ENCODE assay signal across 1 cellular context in the genomic region with DNA sequence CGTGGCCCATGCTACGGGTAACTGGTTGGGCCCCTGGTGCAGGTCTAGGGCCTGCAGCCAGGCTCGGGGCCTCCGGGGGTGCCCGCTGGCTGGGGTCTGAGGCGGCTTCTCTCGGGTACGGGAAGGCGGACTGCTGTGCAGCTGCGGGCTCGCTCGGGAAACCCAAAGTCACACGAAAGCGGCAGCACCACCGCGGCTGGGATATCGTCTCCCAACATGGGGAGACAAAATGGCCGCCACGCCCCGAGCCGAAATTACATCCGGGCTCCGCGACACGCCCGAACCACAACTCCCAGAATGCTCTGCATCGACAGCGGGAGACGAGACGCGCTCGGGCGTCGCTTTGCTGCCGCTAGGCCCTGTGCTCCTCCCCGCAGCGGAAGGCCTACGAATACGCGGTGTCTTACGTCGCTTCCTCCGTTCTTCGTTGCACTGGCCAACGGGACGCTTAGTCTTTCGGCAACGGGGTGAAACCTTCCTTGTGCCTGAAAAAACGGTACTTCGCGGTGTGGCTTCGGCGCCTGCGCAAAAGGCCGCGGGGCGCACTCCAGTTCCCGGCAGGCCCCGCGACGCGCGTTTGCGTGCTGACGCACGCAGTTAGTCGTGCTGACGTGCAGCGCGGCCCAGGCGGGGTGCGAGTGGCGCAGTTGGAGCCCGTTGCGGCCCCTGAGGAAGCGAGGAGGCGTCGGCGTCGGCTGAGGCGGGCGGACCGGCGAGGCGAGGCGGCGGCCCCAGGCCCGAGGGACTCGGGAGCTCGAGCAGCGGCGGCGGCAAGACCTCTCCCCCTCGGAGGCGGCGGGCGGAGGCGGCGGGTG.
TF ChIP-seq lines count a peak whose summit lies in the region.

A gene (plus strand): TSS at position 604 of the 815 bp plus-strand sequence. CDS start 3,727 bp downstream, outside the sequence.

TF ChIP-seq in HepG2, 621 proteins besides CTCF, POLR2A, EP300 and RAD21 (continued from another document and continues in another):
- TF ChIP-seq, protein P1, sequence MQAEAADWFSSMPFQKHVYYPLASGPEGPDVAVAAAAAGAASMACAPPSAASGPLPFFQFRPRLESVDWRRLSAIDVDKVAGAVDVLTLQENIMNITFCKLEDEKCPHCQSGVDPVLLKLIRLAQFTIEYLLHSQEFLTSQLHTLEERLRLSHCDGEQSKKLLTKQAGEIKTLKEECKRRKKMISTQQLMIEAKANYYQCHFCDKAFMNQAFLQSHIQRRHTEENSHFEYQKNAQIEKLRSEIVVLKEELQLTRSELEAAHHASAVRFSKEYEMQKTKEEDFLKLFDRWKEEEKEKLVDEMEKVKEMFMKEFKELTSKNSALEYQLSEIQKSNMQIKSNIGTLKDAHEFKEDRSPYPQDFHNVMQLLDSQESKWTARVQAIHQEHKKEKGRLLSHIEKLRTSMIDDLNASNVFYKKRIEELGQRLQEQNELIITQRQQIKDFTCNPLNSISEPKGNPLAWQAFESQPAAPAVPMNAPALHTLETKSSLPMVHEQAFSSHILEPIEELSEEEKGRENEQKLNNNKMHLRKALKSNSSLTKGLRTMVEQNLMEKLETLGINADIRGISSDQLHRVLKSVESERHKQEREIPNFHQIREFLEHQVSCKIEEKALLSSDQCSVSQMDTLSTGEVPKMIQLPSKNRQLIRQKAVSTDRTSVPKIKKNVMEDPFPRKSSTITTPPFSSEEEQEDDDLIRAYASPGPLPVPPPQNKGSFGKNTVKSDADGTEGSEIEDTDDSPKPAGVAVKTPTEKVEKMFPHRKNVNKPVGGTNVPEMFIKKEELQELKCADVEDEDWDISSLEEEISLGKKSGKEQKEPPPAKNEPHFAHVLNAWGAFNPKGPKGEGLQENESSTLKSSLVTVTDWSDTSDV (CRISPR knock-in tag; IDR thresholded peaks at IDR 0.05), result peak; percentile 76; the same call in 1 of the 2 replicates
- TF ChIP-seq, protein P2, sequence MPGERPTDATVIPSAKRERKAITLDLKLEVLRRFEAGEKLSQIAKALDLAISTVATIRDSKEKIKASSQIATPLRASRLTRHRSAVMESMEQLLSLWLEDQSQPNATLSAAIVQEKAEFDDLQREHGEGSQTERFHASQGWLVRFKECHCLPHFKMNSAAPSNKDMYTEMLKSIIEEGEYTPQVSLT (CRISPR knock-in tag; IDR thresholded peaks at IDR 0.05; ENCODE audit: borderline replicate concordance, low read depth), result no peak; the same call in 1 of the 2 replicates
- TF ChIP-seq SALL1 (CRISPR knock-in tag; IDR thresholded peaks at IDR 0.05), result peak; percentile 76
- TF ChIP-seq, protein P3, sequence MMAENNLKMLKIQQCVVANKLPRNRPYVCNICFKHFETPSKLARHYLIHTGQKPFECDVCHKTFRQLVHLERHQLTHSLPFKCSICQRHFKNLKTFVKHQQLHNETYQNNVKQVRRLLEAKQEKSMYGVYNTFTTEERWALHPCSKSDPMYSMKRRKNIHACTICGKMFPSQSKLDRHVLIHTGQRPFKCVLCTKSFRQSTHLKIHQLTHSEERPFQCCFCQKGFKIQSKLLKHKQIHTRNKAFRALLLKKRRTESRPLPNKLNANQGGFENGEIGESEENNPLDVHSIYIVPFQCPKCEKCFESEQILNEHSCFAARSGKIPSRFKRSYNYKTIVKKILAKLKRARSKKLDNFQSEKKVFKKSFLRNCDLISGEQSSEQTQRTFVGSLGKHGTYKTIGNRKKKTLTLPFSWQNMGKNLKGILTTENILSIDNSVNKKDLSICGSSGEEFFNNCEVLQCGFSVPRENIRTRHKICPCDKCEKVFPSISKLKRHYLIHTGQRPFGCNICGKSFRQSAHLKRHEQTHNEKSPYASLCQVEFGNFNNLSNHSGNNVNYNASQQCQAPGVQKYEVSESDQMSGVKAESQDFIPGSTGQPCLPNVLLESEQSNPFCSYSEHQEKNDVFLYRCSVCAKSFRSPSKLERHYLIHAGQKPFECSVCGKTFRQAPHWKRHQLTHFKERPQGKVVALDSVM (CRISPR knock-in tag; IDR thresholded peaks at IDR 0.05), result no peak
- peak; percentile 25 for TF ChIP-seq TEAD3 (CRISPR knock-in tag; optimal IDR thresholded peaks at IDR 0.05; ENCODE audit: borderline replicate concordance)
- TF ChIP-seq ZFX (CRISPR knock-in tag; IDR thresholded peaks at IDR 0.05; ENCODE audit: low read depth), result peak; percentile 100
- no peak for TF ChIP-seq NONO (IDR thresholded peaks at IDR 0.05)
- TF ChIP-seq NONO (CRISPR knock-in tag; conservative IDR thresholded peaks at IDR 0.05), result peak; percentile 80
- TF ChIP-seq CBX2 (IDR thresholded peaks at IDR 0.05; ENCODE audit: low read depth, low read length), result no peak
- TF ChIP-seq CBX2 (CRISPR knock-in tag; IDR thresholded peaks at IDR 0.05; ENCODE audit: low read depth), result no peak
- TF ChIP-seq MIER3 (CRISPR knock-in tag; IDR thresholded peaks at IDR 0.05; ENCODE audit: borderline replicate concordance), result peak; percentile 14; the same call in 1 of the 2 replicates
- TF ChIP-seq ZFYVE20 (CRISPR knock-in tag; IDR thresholded peaks at IDR 0.05; ENCODE audit: borderline replicate concordance, low read depth), result 0 out of 2 replicates have a peak, but pooled peaks have one; percentile 48
- TF ChIP-seq, protein P4, sequence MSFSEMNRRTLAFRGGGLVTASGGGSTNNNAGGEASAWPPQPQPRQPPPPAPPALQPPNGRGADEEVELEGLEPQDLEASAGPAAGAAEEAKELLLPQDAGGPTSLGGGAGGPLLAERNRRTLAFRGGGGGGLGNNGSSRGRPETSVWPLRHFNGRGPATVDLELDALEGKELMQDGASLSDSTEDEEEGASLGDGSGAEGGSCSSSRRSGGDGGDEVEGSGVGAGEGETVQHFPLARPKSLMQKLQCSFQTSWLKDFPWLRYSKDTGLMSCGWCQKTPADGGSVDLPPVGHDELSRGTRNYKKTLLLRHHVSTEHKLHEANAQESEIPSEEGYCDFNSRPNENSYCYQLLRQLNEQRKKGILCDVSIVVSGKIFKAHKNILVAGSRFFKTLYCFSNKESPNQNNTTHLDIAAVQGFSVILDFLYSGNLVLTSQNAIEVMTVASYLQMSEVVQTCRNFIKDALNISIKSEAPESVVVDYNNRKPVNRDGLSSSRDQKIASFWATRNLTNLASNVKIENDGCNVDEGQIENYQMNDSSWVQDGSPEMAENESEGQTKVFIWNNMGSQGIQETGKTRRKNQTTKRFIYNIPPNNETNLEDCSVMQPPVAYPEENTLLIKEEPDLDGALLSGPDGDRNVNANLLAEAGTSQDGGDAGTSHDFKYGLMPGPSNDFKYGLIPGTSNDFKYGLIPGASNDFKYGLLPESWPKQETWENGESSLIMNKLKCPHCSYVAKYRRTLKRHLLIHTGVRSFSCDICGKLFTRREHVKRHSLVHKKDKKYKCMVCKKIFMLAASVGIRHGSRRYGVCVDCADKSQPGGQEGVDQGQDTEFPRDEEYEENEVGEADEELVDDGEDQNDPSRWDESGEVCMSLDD (CRISPR knock-in tag; IDR thresholded peaks at IDR 0.05; ENCODE audit: borderline replicate concordance), result peak; percentile 75; the same call in 1 of the 2 replicates
- peak; percentile 71; the same call in 1 of the 2 replicates for TF ChIP-seq ZSCAN29 (CRISPR knock-in tag; conservative IDR thresholded peaks at IDR 0.05)
- TF ChIP-seq KDM5A (IDR thresholded peaks at IDR 0.05; ENCODE audit: borderline replicate concordance, low read length), result peak; percentile 48; the same call in 1 of the 2 replicates
- peak; percentile 96 for TF ChIP-seq ZNF501 (CRISPR knock-in tag; IDR thresholded peaks at IDR 0.05)
- peak; percentile 92 for TF ChIP-seq DR1 (CRISPR knock-in tag; IDR thresholded peaks at IDR 0.05)
- TF ChIP-seq ZNF446 (CRISPR knock-in tag; IDR thresholded peaks at IDR 0.05), result 0 out of 2 replicates have a peak, but pooled peaks have one; percentile 43
- TF ChIP-seq SRF (IDR thresholded peaks at IDR 0.05; ENCODE audit: low read depth, low read length), result no peak
- TF ChIP-seq ZNF382 (CRISPR knock-in tag; IDR thresholded peaks at IDR 0.05; ENCODE audit: borderline replicate concordance), result no peak
- peak; percentile 53; the same call in 1 of the 2 replicates for TF ChIP-seq HOXA9 (CRISPR knock-in tag; IDR thresholded peaks at IDR 0.05; ENCODE audit: borderline replicate concordance)
- TF ChIP-seq ISX (CRISPR knock-in tag; conservative IDR thresholded peaks at IDR 0.05), result peak; percentile 75; the same call in 1 of the 2 replicates
- peak; percentile 31; the same call in 1 of the 2 replicates for TF ChIP-seq GFI1 (CRISPR knock-in tag; IDR thresholded peaks at IDR 0.05; ENCODE audit: borderline replicate concordance)
- TF ChIP-seq TMF1 (CRISPR knock-in tag; IDR thresholded peaks at IDR 0.05; ENCODE audit: low read depth), result peak; percentile 90; the same call in 1 of the 2 replicates
- peak; percentile 82; the same call in 1 of the 2 replicates for TF ChIP-seq ZNF775 (CRISPR knock-in tag; IDR thresholded peaks at IDR 0.05; ENCODE audit: borderline replicate concordance)
- peak; percentile 5 for TF ChIP-seq HOXA5 (CRISPR knock-in tag; IDR thresholded peaks at IDR 0.05)
- TF ChIP-seq ZNF282 (IDR thresholded peaks at IDR 0.05; ENCODE audit: partially characterized antibody), result no peak
- TF ChIP-seq HDAC2 (CRISPR knock-in tag; IDR thresholded peaks at IDR 0.05), result 0 out of 2 replicates have a peak, but pooled peaks have one; percentile 43
- TF ChIP-seq ZNF432 (CRISPR knock-in tag; IDR thresholded peaks at IDR 0.05; ENCODE audit: borderline replicate concordance), result no peak
- TF ChIP-seq HNRNPLL (IDR thresholded peaks at IDR 0.05; ENCODE audit: low read depth, low read length, poor library complexity, severe bottlenecking), result peak; percentile 88
- TF ChIP-seq TEAD2 (CRISPR knock-in tag; IDR thresholded peaks at IDR 0.05), result peak; percentile 31; the same call in 1 of the 2 replicates
- TF ChIP-seq ZNF143 (CRISPR knock-in tag; IDR thresholded peaks at IDR 0.05), result peak; percentile 95
- TF ChIP-seq CREB1 (IDR thresholded peaks at IDR 0.05), result peak; percentile 88
- TF ChIP-seq CREB1 (CRISPR knock-in tag; IDR thresholded peaks at IDR 0.05), result peak; percentile 93
- TF ChIP-seq, protein P5, sequence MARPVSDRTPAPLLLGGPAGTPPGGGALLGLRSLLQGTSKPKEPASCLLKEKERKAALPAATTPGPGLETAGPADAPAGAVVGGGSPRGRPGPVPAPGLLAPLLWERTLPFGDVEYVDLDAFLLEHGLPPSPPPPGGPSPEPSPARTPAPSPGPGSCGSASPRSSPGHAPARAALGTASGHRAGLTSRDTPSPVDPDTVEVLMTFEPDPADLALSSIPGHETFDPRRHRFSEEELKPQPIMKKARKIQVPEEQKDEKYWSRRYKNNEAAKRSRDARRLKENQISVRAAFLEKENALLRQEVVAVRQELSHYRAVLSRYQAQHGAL (CRISPR knock-in tag; IDR thresholded peaks at IDR 0.05; ENCODE audit: not compliant biosample characterization), result no peak
- TF ChIP-seq GPN1 (CRISPR knock-in tag; IDR thresholded peaks at IDR 0.05; ENCODE audit: borderline replicate concordance), result no peak
- peak; percentile 68 for TF ChIP-seq SP4 (CRISPR knock-in tag; IDR thresholded peaks at IDR 0.05)
- TF ChIP-seq SIN3A (IDR thresholded peaks at IDR 0.05; ENCODE audit: borderline replicate concordance, low read depth, low read length), result no peak; the same call in 1 of the 2 replicates
- TF ChIP-seq, protein P6, sequence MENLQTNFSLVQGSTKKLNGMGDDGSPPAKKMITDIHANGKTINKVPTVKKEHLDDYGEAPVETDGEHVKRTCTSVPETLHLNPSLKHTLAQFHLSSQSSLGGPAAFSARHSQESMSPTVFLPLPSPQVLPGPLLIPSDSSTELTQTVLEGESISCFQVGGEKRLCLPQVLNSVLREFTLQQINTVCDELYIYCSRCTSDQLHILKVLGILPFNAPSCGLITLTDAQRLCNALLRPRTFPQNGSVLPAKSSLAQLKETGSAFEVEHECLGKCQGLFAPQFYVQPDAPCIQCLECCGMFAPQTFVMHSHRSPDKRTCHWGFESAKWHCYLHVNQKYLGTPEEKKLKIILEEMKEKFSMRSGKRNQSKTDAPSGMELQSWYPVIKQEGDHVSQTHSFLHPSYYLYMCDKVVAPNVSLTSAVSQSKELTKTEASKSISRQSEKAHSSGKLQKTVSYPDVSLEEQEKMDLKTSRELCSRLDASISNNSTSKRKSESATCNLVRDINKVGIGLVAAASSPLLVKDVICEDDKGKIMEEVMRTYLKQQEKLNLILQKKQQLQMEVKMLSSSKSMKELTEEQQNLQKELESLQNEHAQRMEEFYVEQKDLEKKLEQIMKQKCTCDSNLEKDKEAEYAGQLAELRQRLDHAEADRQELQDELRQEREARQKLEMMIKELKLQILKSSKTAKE (CRISPR knock-in tag; IDR thresholded peaks at IDR 0.05; ENCODE audit: borderline replicate concordance), result peak; percentile 50; the same call in 1 of the 2 replicates
- no peak for TF ChIP-seq GATAD2A (CRISPR knock-in tag; IDR thresholded peaks at IDR 0.05)
- peak; percentile 79 for TF ChIP-seq ZNF264 (CRISPR knock-in tag; IDR thresholded peaks at IDR 0.05)
- TF ChIP-seq ZNF768 (CRISPR knock-in tag; IDR thresholded peaks at IDR 0.05), result peak; percentile 41
- no peak for TF ChIP-seq ZNF207 (IDR thresholded peaks at IDR 0.05; ENCODE audit: borderline replicate concordance)
- TF ChIP-seq NR3C1 (CRISPR knock-in tag; IDR thresholded peaks at IDR 0.05), result no peak
- 0 out of 2 replicates have a peak, but pooled peaks have one; percentile 73 for TF ChIP-seq ZNF670 (CRISPR knock-in tag; IDR thresholded peaks at IDR 0.05; ENCODE audit: borderline replicate concordance)
- TF ChIP-seq HMGA1 (CRISPR knock-in tag; conservative IDR thresholded peaks at IDR 0.05), result no peak
- TF ChIP-seq, protein P7, sequence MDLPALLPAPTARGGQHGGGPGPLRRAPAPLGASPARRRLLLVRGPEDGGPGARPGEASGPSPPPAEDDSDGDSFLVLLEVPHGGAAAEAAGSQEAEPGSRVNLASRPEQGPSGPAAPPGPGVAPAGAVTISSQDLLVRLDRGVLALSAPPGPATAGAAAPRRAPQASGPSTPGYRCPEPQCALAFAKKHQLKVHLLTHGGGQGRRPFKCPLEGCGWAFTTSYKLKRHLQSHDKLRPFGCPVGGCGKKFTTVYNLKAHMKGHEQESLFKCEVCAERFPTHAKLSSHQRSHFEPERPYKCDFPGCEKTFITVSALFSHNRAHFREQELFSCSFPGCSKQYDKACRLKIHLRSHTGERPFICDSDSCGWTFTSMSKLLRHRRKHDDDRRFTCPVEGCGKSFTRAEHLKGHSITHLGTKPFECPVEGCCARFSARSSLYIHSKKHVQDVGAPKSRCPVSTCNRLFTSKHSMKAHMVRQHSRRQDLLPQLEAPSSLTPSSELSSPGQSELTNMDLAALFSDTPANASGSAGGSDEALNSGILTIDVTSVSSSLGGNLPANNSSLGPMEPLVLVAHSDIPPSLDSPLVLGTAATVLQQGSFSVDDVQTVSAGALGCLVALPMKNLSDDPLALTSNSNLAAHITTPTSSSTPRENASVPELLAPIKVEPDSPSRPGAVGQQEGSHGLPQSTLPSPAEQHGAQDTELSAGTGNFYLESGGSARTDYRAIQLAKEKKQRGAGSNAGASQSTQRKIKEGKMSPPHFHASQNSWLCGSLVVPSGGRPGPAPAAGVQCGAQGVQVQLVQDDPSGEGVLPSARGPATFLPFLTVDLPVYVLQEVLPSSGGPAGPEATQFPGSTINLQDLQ (CRISPR knock-in tag; IDR thresholded peaks at IDR 0.05), result peak; percentile 85; the same call in 1 of the 2 replicates
